In genomic region chr11:64743591-64744543, GRCh38 we compare ENCODE assay signal across 8 cellular contexts. TPM values are rescaled to one million over a fixed set of nuclear protein-coding genes. Genes with fewer than 3 reads are reported as not detected.
DNase-seq lines count a peak whose midpoint lies in the region; TF ChIP-seq lines count a peak whose summit lies in the region.

Gene RASGRP2 (minus strand): TSS chr11:64744142. CDS start chr11:64742866, 1,276 bp downstream.

- peak within 1 kb of the TSS; percentile 44 for H3K4me3 ChIP-seq in ovary
- H3K4me3 ChIP-seq in tibial artery, result peak within 1 kb of the TSS; percentile 79 to 87

- TF ChIP-seq EP300 in ovary (IDR thresholded peaks at IDR 0.05), result no peak

- TF ChIP-seq CTCF in glutamatergic neuron (IDR thresholded peaks at IDR 0.05; ENCODE audit: partially characterized antibody, unreplicated experiment), result no peak
- TF ChIP-seq CTCF in ovary (IDR thresholded peaks at IDR 0.05), result peak in 2 of 3 donors; percentile 47 to 48
- peak; percentile 78 to 80 for TF ChIP-seq CTCF in tibial artery (IDR thresholded peaks at IDR 0.05)

- intact Hi-C loops in ovary (cut with DNase I) (loop anchor here in 1 of 4 donors (5.0 kb wide), 1 partner anchor 33 kb away; the partner anchor contains the start of gene SF1), tibial artery (cut with DNase I; ENCODE audit: low total_unique reads) (no loop called here)

- 1 to 2% (median 2%) methylated on average over 43 to 57 of the region's 57 CpGs for WGBS in ovary, 3 donors

- no peaks in the 10 kb centered on the region for H3K27me3 ChIP-seq in ovary
- H3K27me3 ChIP-seq in tibial artery, result no peaks in the 10 kb centered on the region

- peak; percentile 20 for DNase-seq in NCI-H2171 (lab: John Stamatoyannopoulos, UW)
- DNase-seq in NCI-H2171 treated with DMSO at 0.1 percent for 48 hours (lab: John Stamatoyannopoulos, UW), result no peak
- DNase-seq in RPMI8226, result peak; percentile 82
- DNase-seq in activated gamma-delta T cell treated with Interleukin-2 at 50 U/mL for 16 hours, result peak; percentile 92
- DNase-seq in glutamatergic neuron, result peak; percentile 80
- DNase-seq in ovary, result peak; percentile 50 to 81 (median 68)
- DNase-seq in tibial artery, result peak; percentile 80 to 89
- DNase-seq in NCI-H2081 treated with DMSO at 0.1 percent for 48 hours (lab: John Stamatoyannopoulos, UW), result no peak

- H3K36me3 ChIP-seq in ovary (no peaks in the 10 kb centered on the region), tibial artery (peaks cover 9 to 14% (median 13%) of the 10 kb centered on the region in 3 donors)

- H3K9me3 ChIP-seq in ovary (no peaks in the 10 kb centered on the region), tibial artery (no peaks in the 10 kb centered on the region)

- H3K36me3 Mint-ChIP-seq in glutamatergic neuron (ENCODE audit: unreplicated experiment), result no peaks in the 10 kb centered on the region

- H3K27ac ChIP-seq in ovary, result peak within 1 kb of the TSS in 1 of 2 donors; percentile 19
- peak within 1 kb of the TSS; percentile 92 to 97 for H3K27ac ChIP-seq in tibial artery

- TF ChIP-seq POLR2A in ovary (IDR thresholded peaks at IDR 0.05), result no peak

- H3K9me3 Mint-ChIP-seq in glutamatergic neuron (ENCODE audit: unreplicated experiment), result peaks cover 6% of the 10 kb centered on the region

- H3K4me1 ChIP-seq in ovary (ENCODE audit: insufficient read depth) (peaks cover 11% of the 10 kb centered on the region), tibial artery (peaks cover 0 to 53% (median 36%) of the 10 kb centered on the region in 4 donors)

- peak within 1 kb of the TSS; percentile 71 for H3K4me3 Mint-ChIP-seq in glutamatergic neuron (ENCODE audit: unreplicated experiment)

- peaks cover 29% of the 10 kb centered on the region for H3K27me3 Mint-ChIP-seq in glutamatergic neuron (ENCODE audit: unreplicated experiment)

- H3K27ac Mint-ChIP-seq in glutamatergic neuron (ENCODE audit: unreplicated experiment), result peak within 1 kb of the TSS; percentile 64

- H3K4me1 Mint-ChIP-seq in glutamatergic neuron (ENCODE audit: low read depth, unreplicated experiment), result peaks cover 4% of the 10 kb centered on the region

RNA-seq across cellular contexts. Expression of gene RASGRP2, which starts in this region (rescaled TPM):
- 2.9 TPM for total RNA-seq in glutamatergic neuron (ENCODE audit: unreplicated experiment)
- 10 to 100 TPM in 1 of 7 donors, 1 to 10 TPM in 6; 2.1 to 18.9 (median 7.6) TPM for total RNA-seq in ovary
- polyA plus RNA-seq in ovary, result 1 to 10 TPM; 7.0 to 9.0 TPM

Comparison
In these comparisons a context has a peak if more than half of its experiments do, and no peak if none do; other contexts are left out.
1. DNase-seq: peak in NCI-H2171 (single experiment), RPMI8226 (single experiment), activated gamma-delta T cell treated with Interleukin-2 at 50 U/mL for 16 hours (single experiment), glutamatergic neuron (single experiment), ovary (5 of 5) and tibial artery (2 of 2); none in NCI-H2171 treated with DMSO at 0.1 percent for 48 hours (single experiment) and NCI-H2081 treated with DMSO at 0.1 percent for 48 hours (single experiment).